In genomic region chr20:24694727-24695528, GRCh38 we compare ENCODE assay signal across 17 cellular contexts.
DNase-seq lines count a peak whose midpoint lies in the region; ATAC-seq and TF ChIP-seq lines count a peak whose summit lies in the region.
"Had no signal": no experiment of that assay in that cellular context is flagged by ENCODE, and none has a peak within 500 bp of the region (broad histone marks: within the 10 kb centered on the region; RNA-seq: fewer than 3 reads in every experiment).

No MANE protein-coding gene starts in this region.

- H3K9me3 Mint-ChIP-seq in osteocyte (ENCODE audit: unreplicated experiment): no peaks in the 10 kb centered on the region
- H3K9me3 Mint-ChIP-seq: activated B cell treated with CpG ODN at 0.5 μM for 24 hours; activated naive CD8-positive, alpha-beta T cell treated with anti-CD3 and anti-CD28 coated beads, Interleukin-2, amount 50 U/mL, for 24 hours; central memory CD8-positive, alpha-beta T cell had no signal

- H3K4me3 ChIP-seq in heart right ventricle: no peak overlapping the region
- H3K4me3 ChIP-seq: MG63, mucosa of descending colon, pancreas had no signal

- TF ChIP-seq CTCF in heart right ventricle (IDR thresholded peaks at IDR 0.05) (no peak), osteocyte (IDR thresholded peaks at IDR 0.05) (no peak)

- no peaks in the 10 kb centered on the region for H3K4me1 Mint-ChIP-seq in osteocyte (ENCODE audit: unreplicated experiment)
- H3K4me1 Mint-ChIP-seq: activated B cell treated with CpG ODN at 0.5 μM for 24 hours; activated naive CD8-positive, alpha-beta T cell treated with anti-CD3 and anti-CD28 coated beads, Interleukin-2, amount 50 U/mL, for 24 hours; central memory CD8-positive, alpha-beta T cell had no signal

- no peak overlapping the region for H3K27ac ChIP-seq in heart right ventricle
- H3K27ac ChIP-seq: pancreas had no signal

- H3K4me1 ChIP-seq in heart right ventricle: peaks cover 0 to 25% (median 13%) of the 10 kb centered on the region in 9 donors
- H3K4me1 ChIP-seq: Caco-2, pancreas had no signal

- ATAC-seq in heart right ventricle (peak in 6 of 8 donors; percentile 46 to 66 (median 50)), GM18867 (IDR thresholded peaks at IDR 0.05; ENCODE audit: unreplicated experiment) (no peak)
- ATAC-seq: activated naive CD8-positive, alpha-beta T cell treated with anti-CD3 and anti-CD28 coated beads, Interleukin-2, amount 50 U/mL, for 24 hours; mucosa of descending colon; pancreas had no signal

- H3K27ac Mint-ChIP-seq in osteocyte (ENCODE audit: unreplicated experiment): no peak overlapping the region
- H3K27ac Mint-ChIP-seq: activated B cell treated with CpG ODN at 0.5 μM for 24 hours; activated naive CD8-positive, alpha-beta T cell treated with anti-CD3 and anti-CD28 coated beads, Interleukin-2, amount 50 U/mL, for 24 hours had no signal

- peaks cover 0 to 11% (median 0%) of the 10 kb centered on the region in 7 donors for H3K27me3 ChIP-seq in heart right ventricle
- H3K27me3 ChIP-seq: MG63, pancreas had no signal

- 47 to 51% methylated on average over 14 of the region's 14 CpGs for WGBS in heart right ventricle, 2 donors

- peaks cover 16% of the 10 kb centered on the region for H3K27me3 Mint-ChIP-seq in osteocyte (ENCODE audit: unreplicated experiment)

- no peaks in the 10 kb centered on the region for H3K9me3 ChIP-seq in heart right ventricle
- H3K9me3 ChIP-seq: Caco-2, MG63, mucosa of descending colon, pancreas had no signal

- DNase-seq in A172 (ENCODE audit: low spot score): peak; percentile 14
- DNase-seq in H4 (ENCODE audit: low spot score): peak; percentile 1
- DNase-seq in heart right ventricle: no peak
- peak; percentile 70 for DNase-seq in osteocyte (ENCODE audit: extremely low spot score, unreplicated experiment)
- DNase-seq in SKM-1 (lab: John Stamatoyannopoulos, UW; ENCODE audit: unreplicated experiment): no peak
- DNase-seq in NCI-H2196 (lab: John Stamatoyannopoulos, UW; ENCODE audit: unreplicated experiment): no peak
- DNase-seq in MV-4-11 (lab: John Stamatoyannopoulos, UW): no peak
- DNase-seq: activated B cell treated with CpG ODN at 0.5 μM for 24 hours; activated naive CD8-positive, alpha-beta T cell treated with anti-CD3 and anti-CD28 coated beads, Interleukin-2, amount 50 U/mL, for 24 hours; Caco-2; MG63; mucosa of descending colon; NCI-H2029 treated with DMSO at 0.1 percent for 48 hours; NCI-H748 treated with DMSO at 0.1 percent for 48 hours; pancreas had no signal

- H3K4me3 Mint-ChIP-seq in osteocyte (ENCODE audit: unreplicated experiment): no peak overlapping the region
- H3K4me3 Mint-ChIP-seq: activated B cell treated with CpG ODN at 0.5 μM for 24 hours; activated naive CD8-positive, alpha-beta T cell treated with anti-CD3 and anti-CD28 coated beads, Interleukin-2, amount 50 U/mL, for 24 hours; central memory CD8-positive, alpha-beta T cell had no signal

- intact Hi-C loops in heart right ventricle (cut with DNase I): no loop called here

- H3K36me3 ChIP-seq in heart right ventricle: no peaks in the 10 kb centered on the region
- H3K36me3 ChIP-seq: MG63, pancreas had no signal

- H3K36me3 Mint-ChIP-seq in osteocyte (ENCODE audit: unreplicated experiment): no peaks in the 10 kb centered on the region

Comparison
In these comparisons a context has a peak if more than half of its experiments do, and no peak if none do; other contexts are left out.
1. DNase-seq: peak in A172 (single experiment), H4 (single experiment) and osteocyte (single experiment); none in heart right ventricle (0 of 2), SKM-1 (single experiment), NCI-H2196 (single experiment) and MV-4-11 (single experiment).